21 cellular contexts compared by ENCODE assay signal in the genomic region with DNA sequence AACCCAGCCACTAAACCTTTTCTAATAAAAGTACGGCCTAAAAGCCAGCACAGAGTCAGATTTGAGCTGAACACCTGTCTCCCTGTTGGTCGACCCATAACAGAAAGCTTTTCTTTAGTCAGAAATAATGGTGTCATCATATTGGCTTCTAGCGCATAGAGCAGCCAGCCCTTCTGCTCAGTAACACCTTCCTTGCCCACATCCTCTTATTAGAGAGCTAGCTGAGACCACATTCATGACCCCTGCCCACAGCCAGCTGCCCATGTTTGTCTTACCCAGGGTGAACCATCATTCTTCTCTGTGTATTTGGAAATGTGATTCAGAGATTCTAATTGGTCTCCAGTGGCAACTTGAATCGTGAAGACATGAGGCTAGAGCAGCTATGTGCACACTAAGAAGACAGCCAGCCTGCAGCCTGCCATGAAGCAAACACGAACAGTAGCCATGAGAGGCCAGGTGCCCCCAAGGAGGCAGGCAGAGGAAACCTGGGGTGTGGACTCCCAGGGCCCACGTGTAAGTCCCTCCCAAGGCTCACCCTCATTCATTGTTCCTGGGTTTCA.
DNase-seq lines count a peak whose midpoint lies in the region; ATAC-seq and TF ChIP-seq lines count a peak whose summit lies in the region.
"Had no signal": no experiment of that assay in that cellular context is flagged by ENCODE, and none has a peak within 500 bp of the region (broad histone marks: within the 10 kb centered on the region; RNA-seq: fewer than 3 reads in every experiment).

No MANE protein-coding gene starts in this region.

- H3K9me3 Mint-ChIP-seq in activated CD8-positive, alpha-beta T cell treated with anti-CD3 and anti-CD28 coated beads for 36 hours, result no peaks in the 10 kb centered on the region
- no peaks in the 10 kb centered on the region for H3K9me3 Mint-ChIP-seq in natural killer cell treated with Interleukin-12 subunit alpha and Interleukin-12 subunit beta and Interleukin-15 and Interleukin-18, amount 100 ng/mL, for 72 hours
- H3K9me3 Mint-ChIP-seq: activated B cell treated with CpG ODN at 0.5 μM for 24 hours; activated T-helper 2 cell treated with anti-CD3 and anti-CD28 coated beads, Interferon-gamma antibody, Interleukin-2, Interleukin-4, amounts not matched to agents 10 μg/mL and 5 μg/mL and 100 μg/mL, durations not matched to agents 14 hours and 24 hours and 36 hours had no signal

- 61 to 64% methylated on average over 6 of the region's 6 CpGs for WGBS in sigmoid colon, 2 donors

- DNase-seq in DND-41 (peak; percentile 56), LHCN-M2 (ENCODE audit: low read depth) (peak; percentile 95), sigmoid colon (no peak), G401 (ENCODE audit: low spot score) (no peak), NCI-H1694 treated with DMSO at 0.1 percent for 48 hours (lab: John Stamatoyannopoulos, UW) (no peak), cerebellum (ENCODE audit: low spot score) (no peak)
- DNase-seq in activated CD8-positive, alpha-beta T cell treated with anti-CD3 and anti-CD28 coated beads for 36 hours, result peak; percentile 12
- no peak for DNase-seq in natural killer cell treated with Interleukin-12 subunit alpha and Interleukin-12 subunit beta and Interleukin-15 and Interleukin-18, amount 100 ng/mL, for 72 hours (ENCODE audit: low spot score)
- DNase-seq: activated B cell treated with CpG ODN at 0.5 μM for 24 hours; activated naive CD8-positive, alpha-beta T cell treated with anti-CD3 and anti-CD28 coated beads, Interleukin-2, amount 50 U/mL, for 24 hours; dorsolateral prefrontal cortex; left ventricle myocardium inferior; NCI-H1105; NCI-H345; SHP77 treated with DMSO at 0.1 percent for 48 hours; stimulated activated CD4-positive, alpha-beta T cell treated with anti-CD3 and anti-CD28 coated beads, Interleukin-2, amount 100 ng/mL, for 24 hours had no signal

- no peak overlapping the region for H3K9ac ChIP-seq in DND-41 (ENCODE audit: low read depth, low read length)
- H3K9ac ChIP-seq: KMS-11 had no signal

- in situ Hi-C loops in G401 (cut with HindIII; ENCODE audit: low sequenced_read_pairs), result no loop called here

- H3K36me3 Mint-ChIP-seq in activated CD8-positive, alpha-beta T cell treated with anti-CD3 and anti-CD28 coated beads for 36 hours (ENCODE audit: low read depth), result no peaks in the 10 kb centered on the region
- H3K36me3 Mint-ChIP-seq in natural killer cell treated with Interleukin-12 subunit alpha and Interleukin-12 subunit beta and Interleukin-15 and Interleukin-18, amount 100 ng/mL, for 72 hours, result no peaks in the 10 kb centered on the region

- ATAC-seq in DND-41 (ENCODE audit: insufficient read depth, low read depth), result peak; percentile 94
- no peak for ATAC-seq in activated CD8-positive, alpha-beta T cell treated with anti-CD3 and anti-CD28 coated beads for 36 hours
- ATAC-seq in natural killer cell treated with Interleukin-12 subunit alpha and Interleukin-12 subunit beta and Interleukin-15 and Interleukin-18, amount 100 ng/mL, for 72 hours, result peak; percentile 95 to 97
- ATAC-seq: activated naive CD8-positive, alpha-beta T cell treated with anti-CD3 and anti-CD28 coated beads, Interleukin-2, amount 50 U/mL, for 24 hours; HCT116; sciatic nerve had no signal

- H3K27ac Mint-ChIP-seq in activated CD8-positive, alpha-beta T cell treated with anti-CD3 and anti-CD28 coated beads for 36 hours, result no peak overlapping the region
- peak overlapping the region; percentile 59 to 67 for H3K27ac Mint-ChIP-seq in natural killer cell treated with Interleukin-12 subunit alpha and Interleukin-12 subunit beta and Interleukin-15 and Interleukin-18, amount 100 ng/mL, for 72 hours
- H3K27ac Mint-ChIP-seq: activated B cell treated with CpG ODN at 0.5 μM for 24 hours; activated naive CD8-positive, alpha-beta T cell treated with anti-CD3 and anti-CD28 coated beads, Interleukin-2, amount 50 U/mL, for 24 hours; activated T-helper 2 cell treated with anti-CD3 and anti-CD28 coated beads, Interferon-gamma antibody, Interleukin-2, Interleukin-4, amounts not matched to agents 10 μg/mL and 5 μg/mL and 100 μg/mL, durations not matched to agents 14 hours and 24 hours and 36 hours had no signal

- CTCF ChIA-PET in activated CD8-positive, alpha-beta T cell treated with anti-CD3 and anti-CD28 coated beads for 36 hours (lab: Charles Lee), result no interaction called here

- no peaks in the 10 kb centered on the region for H3K79me2 ChIP-seq in DND-41 (ENCODE audit: insufficient read depth, low read length)

- no peak overlapping the region for H3K4me2 ChIP-seq in DND-41 (ENCODE audit: insufficient read depth, low read length)
- H3K4me2 ChIP-seq: KMS-11 had no signal

- no peak overlapping the region for H3K4me3 ChIP-seq in DND-41 (ENCODE audit: low read depth in 1 of 2, low read length in 2 of 2)
- H3K4me3 ChIP-seq in sigmoid colon, result no peak overlapping the region
- H3K4me3 ChIP-seq: breast epithelium, dorsolateral prefrontal cortex, left ventricle myocardium inferior had no signal

- no peak overlapping the region for H3K4me3 Mint-ChIP-seq in activated CD8-positive, alpha-beta T cell treated with anti-CD3 and anti-CD28 coated beads for 36 hours
- H3K4me3 Mint-ChIP-seq in natural killer cell treated with Interleukin-12 subunit alpha and Interleukin-12 subunit beta and Interleukin-15 and Interleukin-18, amount 100 ng/mL, for 72 hours, result peak overlapping the region; percentile 52
- H3K4me3 Mint-ChIP-seq: activated B cell treated with CpG ODN at 0.5 μM for 24 hours; activated naive CD8-positive, alpha-beta T cell treated with anti-CD3 and anti-CD28 coated beads, Interleukin-2, amount 50 U/mL, for 24 hours had no signal

- peaks cover 3% of the 10 kb centered on the region for H3K27me3 Mint-ChIP-seq in activated CD8-positive, alpha-beta T cell treated with anti-CD3 and anti-CD28 coated beads for 36 hours
- no peaks in the 10 kb centered on the region for H3K27me3 Mint-ChIP-seq in natural killer cell treated with Interleukin-12 subunit alpha and Interleukin-12 subunit beta and Interleukin-15 and Interleukin-18, amount 100 ng/mL, for 72 hours
- H3K27me3 Mint-ChIP-seq: activated B cell treated with CpG ODN at 0.5 μM for 24 hours; activated naive CD8-positive, alpha-beta T cell treated with anti-CD3 and anti-CD28 coated beads, Interleukin-2, amount 50 U/mL, for 24 hours had no signal

- H3K27me3 ChIP-seq in DND-41 (ENCODE audit: insufficient read depth, low read length, poor library complexity) (no peaks in the 10 kb centered on the region), sigmoid colon (no peaks in the 10 kb centered on the region)
- H3K27me3 ChIP-seq: breast epithelium, dorsolateral prefrontal cortex had no signal

- H3K36me3 ChIP-seq in DND-41 (ENCODE audit: insufficient read depth, low read length) (no peaks in the 10 kb centered on the region), sigmoid colon (no peaks in the 10 kb centered on the region)
- H3K36me3 ChIP-seq: breast epithelium, left ventricle myocardium inferior had no signal

- no peak overlapping the region for H2AFZ ChIP-seq in DND-41 (ENCODE audit: low read depth, low read length)

- H4K20me1 ChIP-seq in DND-41 (ENCODE audit: insufficient read depth, low read length), result no peaks in the 10 kb centered on the region

- H3K9me3 ChIP-seq in DND-41 (ENCODE audit: insufficient read depth, low read length, severe bottlenecking) (no peaks in the 10 kb centered on the region), sigmoid colon (no peaks in the 10 kb centered on the region)
- H3K9me3 ChIP-seq: left ventricle myocardium inferior had no signal

- TF ChIP-seq CTCF in DND-41 (IDR thresholded peaks at IDR 0.05; ENCODE audit: borderline replicate concordance, extremely low read depth, low read length, poor library complexity, severe bottlenecking), result no peak
- TF ChIP-seq CTCF in activated CD8-positive, alpha-beta T cell treated with anti-CD3 and anti-CD28 coated beads for 36 hours (IDR thresholded peaks at IDR 0.05), result no peak
- no peak for TF ChIP-seq CTCF in sigmoid colon (IDR thresholded peaks at IDR 0.05)

- no peaks in the 10 kb centered on the region for H3K4me1 Mint-ChIP-seq in activated CD8-positive, alpha-beta T cell treated with anti-CD3 and anti-CD28 coated beads for 36 hours (ENCODE audit: low read depth)
- H3K4me1 Mint-ChIP-seq in natural killer cell treated with Interleukin-12 subunit alpha and Interleukin-12 subunit beta and Interleukin-15 and Interleukin-18, amount 100 ng/mL, for 72 hours (ENCODE audit: low read depth in 2 of 2), result peaks cover 32 to 36% of the 10 kb centered on the region in 2 donors
- H3K4me1 Mint-ChIP-seq: activated B cell treated with CpG ODN at 0.5 μM for 24 hours; activated naive CD8-positive, alpha-beta T cell treated with anti-CD3 and anti-CD28 coated beads, Interleukin-2, amount 50 U/mL, for 24 hours had no signal

- H3K27ac ChIP-seq in DND-41 (ENCODE audit: low read length), result no peak overlapping the region
- no peak overlapping the region for H3K27ac ChIP-seq in sigmoid colon
- H3K27ac ChIP-seq: breast epithelium, KMS-11, left ventricle myocardium inferior had no signal

- TF ChIP-seq POLR2A in sigmoid colon (IDR thresholded peaks at IDR 0.05), result no peak

- TF ChIP-seq EP300 in sigmoid colon (IDR thresholded peaks at IDR 0.05), result no peak

- POLR2A ChIA-PET in activated CD8-positive, alpha-beta T cell treated with anti-CD3 and anti-CD28 coated beads for 36 hours (lab: Charles Lee), result no interaction called here

- H3K4me1 ChIP-seq in DND-41 (ENCODE audit: insufficient read depth, low read length) (no peaks in the 10 kb centered on the region), sigmoid colon (no peaks in the 10 kb centered on the region)
- H3K4me1 ChIP-seq: breast epithelium, left ventricle myocardium inferior had no signal

- intact Hi-C loops in activated CD8-positive, alpha-beta T cell treated with anti-CD3 and anti-CD28 coated beads for 36 hours (cut with micrococcal nuclease), result no loop called here
- intact Hi-C loops in sigmoid colon (cut with DNase I), result no loop called here

Comparison
In these comparisons a context has a peak if more than half of its experiments do, and no peak if none do; other contexts are left out.
1. DNase-seq: peak in DND-41 (single experiment), LHCN-M2 (single experiment) and activated CD8-positive, alpha-beta T cell treated with anti-CD3 and anti-CD28 coated beads for 36 hours (single experiment); none in natural killer cell treated with Interleukin-12 subunit alpha and Interleukin-12 subunit beta and Interleukin-15 and Interleukin-18, amount 100 ng/mL, for 72 hours (single experiment), sigmoid colon (single experiment), G401 (single experiment), NCI-H1694 treated with DMSO at 0.1 percent for 48 hours (single experiment) and cerebellum (single experiment).